ENCODE assay signal across 1 cellular context in the genomic region with DNA sequence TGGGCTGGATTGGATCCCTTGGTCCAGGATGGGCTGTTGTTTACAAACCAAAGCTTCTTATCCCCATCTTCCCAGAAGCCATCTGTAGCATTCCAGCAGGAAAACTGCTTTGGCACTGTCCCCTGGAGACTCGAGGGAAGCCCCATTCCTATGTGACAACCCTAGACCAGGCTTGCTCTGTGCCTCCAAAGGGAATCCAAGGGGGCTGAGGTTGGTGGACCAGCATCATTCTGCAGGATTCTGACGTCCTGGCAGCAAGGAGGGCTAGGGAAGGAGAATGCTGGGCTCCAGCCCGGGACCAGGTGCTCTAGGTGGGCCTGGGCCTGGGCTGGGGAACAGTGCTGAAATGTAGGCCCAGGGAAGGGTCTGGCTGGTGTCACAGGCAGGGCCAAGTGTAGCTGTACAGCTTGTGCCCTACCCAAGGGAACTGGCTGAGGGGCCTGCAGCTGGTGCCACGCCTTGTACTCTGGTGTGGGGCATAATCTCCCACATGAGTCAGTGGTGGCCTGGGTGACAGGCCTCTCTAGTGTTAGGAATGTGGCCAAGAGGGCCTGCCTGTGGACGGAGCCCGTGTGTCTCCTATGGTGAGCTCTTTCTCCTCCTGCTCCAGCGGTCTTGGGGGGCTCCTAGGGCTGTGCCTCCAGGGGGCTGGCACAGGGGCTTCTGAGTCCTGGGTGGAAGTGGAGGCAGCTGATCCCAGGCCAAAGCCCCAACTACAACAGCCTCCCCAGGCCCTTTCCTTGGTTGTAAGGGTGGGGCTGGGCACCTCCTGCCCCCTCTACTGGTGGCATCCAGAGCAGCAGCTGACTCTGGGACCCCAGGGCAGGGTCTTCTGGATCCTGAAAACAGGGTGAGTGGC.
TF ChIP-seq lines count a peak whose summit lies in the region.

No MANE protein-coding gene starts in this region.

TF ChIP-seq in HEK293, 187 proteins besides CTCF, POLR2A, EP300 and RAD21 (continued from another document):
- no peak for TF ChIP-seq ZNF654 (tag by site-specific recombination; IDR thresholded peaks at IDR 0.05; ENCODE audit: low read depth)
